In the genomic region with DNA sequence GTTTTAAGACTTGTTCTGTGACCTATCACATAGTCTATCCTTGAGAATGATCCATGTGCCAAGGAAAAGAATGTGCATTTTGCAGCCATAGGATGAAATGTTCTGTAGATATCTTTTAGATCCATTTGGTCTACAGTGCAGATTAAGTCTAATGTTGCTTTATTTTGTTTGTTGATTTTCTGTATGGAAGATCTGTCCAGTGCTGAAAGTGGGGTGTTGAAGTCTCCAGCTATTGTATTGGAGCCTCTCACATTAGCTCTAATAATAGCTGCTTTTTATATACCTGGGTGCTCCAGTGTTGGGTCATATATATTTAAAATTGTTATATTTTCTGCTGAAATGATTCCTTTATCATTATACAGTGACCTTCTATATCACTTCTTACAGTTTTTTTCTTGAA, we compare ENCODE assay signal across 3 cellular contexts.
TF ChIP-seq lines count a peak whose summit lies in the region.

No MANE protein-coding gene starts in this region.

TF ChIP-seq in liver, 16 proteins besides CTCF, POLR2A, EP300 and RAD21 (continued from another document):
- TF ChIP-seq, protein P1, sequence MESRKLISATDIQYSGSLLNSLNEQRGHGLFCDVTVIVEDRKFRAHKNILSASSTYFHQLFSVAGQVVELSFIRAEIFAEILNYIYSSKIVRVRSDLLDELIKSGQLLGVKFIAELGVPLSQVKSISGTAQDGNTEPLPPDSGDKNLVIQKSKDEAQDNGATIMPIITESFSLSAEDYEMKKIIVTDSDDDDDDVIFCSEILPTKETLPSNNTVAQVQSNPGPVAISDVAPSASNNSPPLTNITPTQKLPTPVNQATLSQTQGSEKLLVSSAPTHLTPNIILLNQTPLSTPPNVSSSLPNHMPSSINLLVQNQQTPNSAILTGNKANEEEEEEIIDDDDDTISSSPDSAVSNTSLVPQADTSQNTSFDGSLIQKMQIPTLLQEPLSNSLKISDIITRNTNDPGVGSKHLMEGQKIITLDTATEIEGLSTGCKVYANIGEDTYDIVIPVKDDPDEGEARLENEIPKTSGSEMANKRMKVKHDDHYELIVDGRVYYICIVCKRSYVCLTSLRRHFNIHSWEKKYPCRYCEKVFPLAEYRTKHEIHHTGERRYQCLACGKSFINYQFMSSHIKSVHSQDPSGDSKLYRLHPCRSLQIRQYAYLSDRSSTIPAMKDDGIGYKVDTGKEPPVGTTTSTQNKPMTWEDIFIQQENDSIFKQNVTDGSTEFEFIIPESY (IDR thresholded peaks at IDR 0.05) = no peak
- TF ChIP-seq, protein P2, sequence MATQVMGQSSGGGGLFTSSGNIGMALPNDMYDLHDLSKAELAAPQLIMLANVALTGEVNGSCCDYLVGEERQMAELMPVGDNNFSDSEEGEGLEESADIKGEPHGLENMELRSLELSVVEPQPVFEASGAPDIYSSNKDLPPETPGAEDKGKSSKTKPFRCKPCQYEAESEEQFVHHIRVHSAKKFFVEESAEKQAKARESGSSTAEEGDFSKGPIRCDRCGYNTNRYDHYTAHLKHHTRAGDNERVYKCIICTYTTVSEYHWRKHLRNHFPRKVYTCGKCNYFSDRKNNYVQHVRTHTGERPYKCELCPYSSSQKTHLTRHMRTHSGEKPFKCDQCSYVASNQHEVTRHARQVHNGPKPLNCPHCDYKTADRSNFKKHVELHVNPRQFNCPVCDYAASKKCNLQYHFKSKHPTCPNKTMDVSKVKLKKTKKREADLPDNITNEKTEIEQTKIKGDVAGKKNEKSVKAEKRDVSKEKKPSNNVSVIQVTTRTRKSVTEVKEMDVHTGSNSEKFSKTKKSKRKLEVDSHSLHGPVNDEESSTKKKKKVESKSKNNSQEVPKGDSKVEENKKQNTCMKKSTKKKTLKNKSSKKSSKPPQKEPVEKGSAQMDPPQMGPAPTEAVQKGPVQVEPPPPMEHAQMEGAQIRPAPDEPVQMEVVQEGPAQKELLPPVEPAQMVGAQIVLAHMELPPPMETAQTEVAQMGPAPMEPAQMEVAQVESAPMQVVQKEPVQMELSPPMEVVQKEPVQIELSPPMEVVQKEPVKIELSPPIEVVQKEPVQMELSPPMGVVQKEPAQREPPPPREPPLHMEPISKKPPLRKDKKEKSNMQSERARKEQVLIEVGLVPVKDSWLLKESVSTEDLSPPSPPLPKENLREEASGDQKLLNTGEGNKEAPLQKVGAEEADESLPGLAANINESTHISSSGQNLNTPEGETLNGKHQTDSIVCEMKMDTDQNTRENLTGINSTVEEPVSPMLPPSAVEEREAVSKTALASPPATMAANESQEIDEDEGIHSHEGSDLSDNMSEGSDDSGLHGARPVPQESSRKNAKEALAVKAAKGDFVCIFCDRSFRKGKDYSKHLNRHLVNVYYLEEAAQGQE (IDR thresholded peaks at IDR 0.05) = peak; percentile 83
- TF ChIP-seq FOXA1 (IDR thresholded peaks at IDR 0.05) (no peak), JUND (IDR thresholded peaks at IDR 0.05) (no peak)

TF ChIP-seq in Ishikawa, 13 proteins besides CTCF, POLR2A, EP300 and RAD21 (continued from another document):
- TF ChIP-seq, protein P2 (IDR thresholded peaks at IDR 0.05; ENCODE audit: low read depth) = peak; percentile 66

TF ChIP-seq in GM12878, 131 proteins besides CTCF, POLR2A, EP300 and RAD21 (continued from another document):
- TF ChIP-seq, protein P2 (IDR thresholded peaks at IDR 0.05; ENCODE audit: low read depth, low read length) = 0 out of 2 replicates have a peak, but pooled peaks have one; percentile 26
